Comparison of ENCODE assay signal across 8 cellular contexts in genomic region chr19:2015611-2015950, GRCh38.
DNase-seq lines count a peak whose midpoint lies in the region; ATAC-seq lines count a peak whose summit lies in the region.

TSS of gene BTBD2 (minus strand) at chr19:2015714. CDS start at chr19:2015703, 11 bp downstream.

- DNase-seq in GM04503 (ENCODE audit: low read depth) (peak; percentile 16), NAMALWA (ENCODE audit: low spot score) (peak; percentile 50), medulla oblongata (ENCODE audit: extremely low spot score) (peak; percentile 84), retina (no peak)
- DNase-seq in activated CD4-positive, alpha-beta T cell treated with anti-CD3 and anti-CD28 coated beads, Interleukin-2, amount 50 U/mL, for 4 hours = peak; percentile 62 to 65
- peak; percentile 27 for DNase-seq in effector CD8-positive, alpha-beta T cell (lab: John Stamatoyannopoulos, UW)
- DNase-seq in stimulated activated CD8-positive, alpha-beta memory T cell treated with anti-CD3 and anti-CD28 coated beads, Interleukin-15, amount 100 ng/mL, for 1 hour (ENCODE audit: low read depth) = peak; percentile 40

- ATAC-seq in GM18907 (IDR thresholded peaks at IDR 0.05; ENCODE audit: unreplicated experiment) = no peak
